In the genomic region with DNA sequence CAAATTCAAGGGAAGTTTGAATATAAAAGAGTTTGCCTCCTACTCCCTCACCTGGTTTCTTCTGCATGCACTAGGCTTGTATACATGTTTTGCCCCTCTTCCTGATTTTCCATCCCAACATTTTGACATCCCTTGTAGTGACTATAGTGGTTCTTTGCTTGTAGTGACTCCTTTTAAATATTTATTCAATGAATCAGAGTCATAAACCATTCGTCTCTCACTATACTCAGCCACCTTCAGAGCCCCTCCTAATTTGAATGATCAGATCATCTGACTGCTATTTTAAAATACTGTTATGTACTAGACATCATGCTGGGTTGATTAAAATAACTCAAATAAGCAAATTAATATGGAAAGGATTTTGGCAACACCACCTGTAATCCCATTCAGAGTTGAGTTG, we compare ENCODE assay signal across 18 cellular contexts.
DNase-seq lines count a peak whose midpoint lies in the region; ATAC-seq and TF ChIP-seq lines count a peak whose summit lies in the region.
"Had no signal": no experiment of that assay in that cellular context is flagged by ENCODE, and none has a peak within 500 bp of the region (broad histone marks: within the 10 kb centered on the region; RNA-seq: fewer than 3 reads in every experiment).

No MANE protein-coding gene starts in this region.

- CTCF ChIA-PET in PC-3 (lab: Charles Lee) = no interaction called here

- H3K4me2 ChIP-seq in PC-3 (ENCODE audit: low read length) = no peak overlapping the region

- BruUV-seq in PC-3 (replicated peaks; lab: Mats Ljungman, UMichigan) = no TSS peak

- intact Hi-C loops in PC-3 (cut with micrococcal nuclease) = loop anchor here (1.0 to 5.0 kb wide), 2 partner anchors 41 to 66 kb away; no protein-coding TSS in a partner anchor

- H2AFZ ChIP-seq in PC-3 (ENCODE audit: low read length) = no peak overlapping the region

- no peaks in the 10 kb centered on the region for H3K9me2 ChIP-seq in PC-3 (replicated peaks; ENCODE audit: low read length)

- H3K36me3 ChIP-seq in PC-3 (ENCODE audit: low read depth, low read length) = no peaks in the 10 kb centered on the region
- H3K36me3 ChIP-seq: HAP-1 had no signal

- no peak overlapping the region for H3K9ac ChIP-seq in PC-3 (ENCODE audit: low read length)

- no peaks in the 10 kb centered on the region for H3F3A ChIP-seq in PC-3 (ENCODE audit: low read length, unreplicated experiment)

- H3K4me3 ChIP-seq in PC-3 (ENCODE audit: low read length) = no peak overlapping the region
- H3K4me3 ChIP-seq: HAP-1 had no signal

- H3K27ac ChIP-seq in PC-3 (ENCODE audit: low read length) = no peak overlapping the region
- H3K27ac ChIP-seq in foreskin keratinocyte = no peak overlapping the region

- ATAC-seq in PC-3 (peak; percentile 80), foreskin keratinocyte (peak; percentile 42), GM19397 (IDR thresholded peaks at IDR 0.05; ENCODE audit: unreplicated experiment) (no peak), GM18511 (IDR thresholded peaks at IDR 0.05; ENCODE audit: unreplicated experiment) (no peak), GM21786 (IDR thresholded peaks at IDR 0.05; ENCODE audit: unreplicated experiment) (no peak)

- H3K9me3 ChIP-seq in PC-3 (ENCODE audit: low read length) = no peaks in the 10 kb centered on the region
- H3K9me3 ChIP-seq: HAP-1 had no signal

- H3K79me2 ChIP-seq in PC-3 (ENCODE audit: low read length) = no peaks in the 10 kb centered on the region

- POLR2A ChIA-PET in PC-3 (lab: Charles Lee; ENCODE audit: unreplicated experiment) = no interaction called here

- H3K27me3 ChIP-seq in PC-3 (ENCODE audit: low read length) = no peaks in the 10 kb centered on the region
- H3K27me3 ChIP-seq in foreskin keratinocyte = no peaks in the 10 kb centered on the region

- peaks cover 34% of the 10 kb centered on the region for H3K4me1 ChIP-seq in PC-3 (ENCODE audit: insufficient read depth, low read length)
- no peaks in the 10 kb centered on the region for H3K4me1 ChIP-seq in foreskin keratinocyte

- no peaks in the 10 kb centered on the region for H4K20me1 ChIP-seq in PC-3 (ENCODE audit: low read length)

- DNase-seq in DMS53 (lab: John Stamatoyannopoulos, UW) (peak; percentile 56), HT1080 (ENCODE audit: low read depth) (peak; percentile 45), PC-3 (peak; percentile 45), foreskin keratinocyte (no peak)
- DNase-seq: 8988T; C1 segment of cervical spinal cord; Calu3; CD4-positive, alpha-beta memory T cell; COR-L47; DMS79; EL; GF-D8; GOT3; HFFc6 had no signal

- TF ChIP-seq CTCF in PC-3 (conservative IDR thresholded peaks at IDR 0.05; ENCODE audit: low read depth, low read length) (no peak), foreskin keratinocyte (conservative IDR thresholded peaks at IDR 0.05) (no peak)

Comparison
In these comparisons a context has a peak if more than half of its experiments do, and no peak if none do; other contexts are left out.
1. DNase-seq: peak in DMS53 (single experiment), HT1080 (single experiment) and PC-3 (single experiment); none in foreskin keratinocyte (0 of 2).
2. ATAC-seq: peak in PC-3 (single experiment) and foreskin keratinocyte (single experiment); none in GM19397 (single experiment), GM18511 (single experiment) and GM21786 (single experiment).